Comparison of ENCODE assay signal across 19 cellular contexts in the genomic region with DNA sequence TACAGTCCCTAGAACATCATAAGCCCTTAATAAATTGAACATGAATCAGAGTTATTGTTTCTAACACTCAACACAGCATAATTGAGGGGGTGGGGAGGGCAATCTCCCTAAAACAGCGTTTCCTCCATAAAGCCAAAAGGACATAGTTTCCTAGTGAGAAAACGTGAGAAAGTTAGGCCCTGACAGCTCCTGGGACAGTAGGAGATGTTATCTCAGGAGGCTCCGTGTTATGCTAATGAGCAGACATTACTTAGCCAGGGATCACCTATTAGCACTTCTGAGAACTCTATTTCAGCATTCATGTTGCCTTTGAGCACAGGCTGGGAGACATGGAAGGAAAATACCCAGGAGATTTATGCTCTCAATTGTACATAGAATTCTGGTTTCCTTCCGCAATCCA.
DNase-seq lines count a peak whose midpoint lies in the region; ATAC-seq, FAIRE-seq and TF ChIP-seq lines count a peak whose summit lies in the region.
"Had no signal": no experiment of that assay in that cellular context is flagged by ENCODE, and none has a peak within 500 bp of the region (broad histone marks: within the 10 kb centered on the region; RNA-seq: fewer than 3 reads in every experiment).

No MANE protein-coding gene starts in this region.

- no TSS peak for BruUV-seq in endothelial cell of umbilical vein (replicated peaks; lab: Mats Ljungman, UMichigan)

- dilution Hi-C loops in endothelial cell of umbilical vein (cut with MboI; ENCODE audit: extremely low pct_ligation_motif_present, low sequenced_read_pairs): no loop called here

- no peak for TF ChIP-seq EP300 in gastroesophageal sphincter (IDR thresholded peaks at IDR 0.05)

- TF ChIP-seq POLR2A in heart left ventricle (IDR thresholded peaks at IDR 0.05) (no peak), endothelial cell of umbilical vein (IDR thresholded peaks at IDR 0.05; ENCODE audit: low read depth, low read length) (no peak), gastroesophageal sphincter (IDR thresholded peaks at IDR 0.05) (no peak)

- FAIRE-seq in endothelial cell of umbilical vein (lab: Jason Lieb, UNC): no peak
- FAIRE-seq: pancreas had no signal

- H3K36me3 ChIP-seq in heart left ventricle (no peaks in the 10 kb centered on the region), endothelial cell of umbilical vein (ENCODE audit: control insufficient read depth in 2 of 2, extremely low read depth in 1 of 2, insufficient read depth in 2 of 2, low read length in 2 of 2) (no peaks in the 10 kb centered on the region), mesendoderm (ENCODE audit: control insufficient read depth, insufficient read depth, low read length) (no peaks in the 10 kb centered on the region), subcutaneous abdominal adipose tissue (ENCODE audit: control insufficient read depth in 5 of 5, insufficient read depth in 5 of 5, low read length in 5 of 5) (no peaks in the 10 kb centered on the region), gastroesophageal sphincter (no peaks in the 10 kb centered on the region), SJCRH30 (no peaks in the 10 kb centered on the region)
- H3K36me3 ChIP-seq: pancreas, right lobe of liver had no signal

- peak overlapping the region; percentile 51 for H2BK120ac ChIP-seq in mesendoderm (ENCODE audit: low read depth, low read length)

- H4K8ac ChIP-seq in mesendoderm (ENCODE audit: low read depth, low read length): no peak overlapping the region

- no peak overlapping the region for H2BK5ac ChIP-seq in mesendoderm (ENCODE audit: low read length)

- H3K79me2 ChIP-seq in endothelial cell of umbilical vein (ENCODE audit: control insufficient read depth, insufficient read depth, low read length) (no peaks in the 10 kb centered on the region), mesendoderm (ENCODE audit: control insufficient read depth, insufficient read depth, low read length) (no peaks in the 10 kb centered on the region)

- no peak overlapping the region for H3K4me2 ChIP-seq in endothelial cell of umbilical vein (ENCODE audit: insufficient read depth, low read length)
- no peak overlapping the region for H3K4me2 ChIP-seq in mesendoderm (ENCODE audit: low read length)

- no peak overlapping the region for H4K5ac ChIP-seq in mesendoderm (ENCODE audit: low read length)

- peak overlapping the region; percentile 68 for H2AFZ ChIP-seq in endothelial cell of umbilical vein (ENCODE audit: low read depth, low read length)

- H3K27me3 ChIP-seq in heart left ventricle: no peaks in the 10 kb centered on the region
- H3K27me3 ChIP-seq in endothelial cell of umbilical vein (ENCODE audit: control insufficient read depth in 2 of 2, insufficient read depth in 2 of 2, low read length in 2 of 2): no peaks in the 10 kb centered on the region
- no peaks in the 10 kb centered on the region for H3K27me3 ChIP-seq in mesendoderm (ENCODE audit: insufficient read depth, low read length, poor library complexity)
- no peaks in the 10 kb centered on the region for H3K27me3 ChIP-seq in subcutaneous abdominal adipose tissue (ENCODE audit: control insufficient read depth in 5 of 5, insufficient read depth in 4 of 5, low read length in 5 of 5)
- H3K27me3 ChIP-seq in gastroesophageal sphincter: no peaks in the 10 kb centered on the region
- H3K27me3 ChIP-seq in SJCRH30: no peaks in the 10 kb centered on the region
- H3K27me3 ChIP-seq: pancreas, right lobe of liver had no signal

- 51 to 59% (median 56%) methylated on average over 4 of the region's 4 CpGs for WGBS in heart left ventricle, 4 donors
- no CpG with 5 or more reads among the region's 4 CpGs for WGBS in mesendoderm (ENCODE audit: extremely low coverage, insufficient coverage, low lambda C conversion rate)
- WGBS in gastroesophageal sphincter (ENCODE audit: low coverage in 1 of 2), 2 donors: 77 to 78% methylated on average over 2 to 4 of the region's 4 CpGs

- no peaks in the 10 kb centered on the region for H4K20me1 ChIP-seq in endothelial cell of umbilical vein (replicated peaks; ENCODE audit: control insufficient read depth, extremely low read depth, insufficient read depth, low read length)

- H3K4me3 ChIP-seq in heart left ventricle (no peak overlapping the region), endothelial cell of umbilical vein (replicated peaks in 1 of 3; ENCODE audit: insufficient read depth in 1 of 3, low read depth in 1 of 3, low read length in 3 of 3) (no peak overlapping the region), mesendoderm (ENCODE audit: low read length) (no peak overlapping the region), subcutaneous abdominal adipose tissue (ENCODE audit: low read depth in 1 of 5, low read length in 5 of 5) (no peak overlapping the region), gastroesophageal sphincter (no peak overlapping the region), SJCRH30 (no peak overlapping the region)
- H3K4me3 ChIP-seq: pancreas, right lobe of liver had no signal

- H3K4ac ChIP-seq in mesendoderm (ENCODE audit: low read depth, low read length): no peak overlapping the region

- CTCF ChIA-PET in endothelial cell of umbilical vein (lab: Charles Lee): interaction anchor here (1.4 to 1.9 kb wide), 3 partner anchors 9 to 247 kb away, joined by 3 to 7 read pairs (median 5); no protein-coding TSS in a partner anchor

- POLR2A ChIA-PET in endothelial cell of umbilical vein (lab: Charles Lee): no interaction called here

- H3K9me3 ChIP-seq in heart left ventricle (no peaks in the 10 kb centered on the region), endothelial cell of umbilical vein (replicated peaks; ENCODE audit: control insufficient read depth, insufficient read depth, low read length) (no peaks in the 10 kb centered on the region), subcutaneous abdominal adipose tissue (ENCODE audit: control insufficient read depth in 5 of 5, low read length in 5 of 5) (no peaks in the 10 kb centered on the region), gastroesophageal sphincter (no peaks in the 10 kb centered on the region), SJCRH30 (replicated peaks) (no peaks in the 10 kb centered on the region)
- H3K9me3 ChIP-seq: pancreas, right lobe of liver had no signal

- H3K9me1 ChIP-seq in endothelial cell of umbilical vein (replicated peaks; ENCODE audit: control insufficient read depth, extremely low read depth, insufficient read depth, low read length): no peaks in the 10 kb centered on the region

- H2AK5ac ChIP-seq in mesendoderm (ENCODE audit: low read length): no peak overlapping the region

- H3K79me1 ChIP-seq in mesendoderm (ENCODE audit: low read length): no peaks in the 10 kb centered on the region

- H3K18ac ChIP-seq in mesendoderm (ENCODE audit: low read length): no peak overlapping the region

- H3K4me1 ChIP-seq in heart left ventricle (peaks cover 0 to 44% (median 27%) of the 10 kb centered on the region in 12 donors), endothelial cell of umbilical vein (ENCODE audit: control insufficient read depth, extremely low read depth, insufficient read depth, low read length) (peaks cover 45% of the 10 kb centered on the region), mesendoderm (ENCODE audit: control insufficient read depth, low read depth, low read length) (peaks cover 17% of the 10 kb centered on the region), subcutaneous abdominal adipose tissue (ENCODE audit: control insufficient read depth in 5 of 5, insufficient read depth in 5 of 5, low read length in 5 of 5) (peaks cover 0 to 25% (median 2%) of the 10 kb centered on the region in 5 donors), gastroesophageal sphincter (peaks cover 0 to 12% (median 0%) of the 10 kb centered on the region in 3 donors), SJCRH30 (peaks cover 23% of the 10 kb centered on the region)
- H3K4me1 ChIP-seq: pancreas had no signal

- TF ChIP-seq CTCF in heart left ventricle (IDR thresholded peaks at IDR 0.05) (no peak), endothelial cell of umbilical vein (IDR thresholded peaks at IDR 0.05; ENCODE audit: extremely low read depth in 1 of 2, insufficient read depth in 1 of 2, low read depth in 1 of 2, low read length in 2 of 2) (no peak), gastroesophageal sphincter (IDR thresholded peaks at IDR 0.05) (no peak)

- H3K56ac ChIP-seq in mesendoderm (ENCODE audit: low read length): peak overlapping the region; percentile 62

- no peak overlapping the region for H2BK15ac ChIP-seq in mesendoderm (replicated peaks; ENCODE audit: low read depth)

- no peak overlapping the region for H3K9ac ChIP-seq in endothelial cell of umbilical vein (replicated peaks; ENCODE audit: extremely low read depth, insufficient read depth, low read length)
- H3K9ac ChIP-seq in mesendoderm (ENCODE audit: low read length): no peak overlapping the region
- H3K9ac ChIP-seq in subcutaneous abdominal adipose tissue (ENCODE audit: low read length in 5 of 5): no peak overlapping the region

- H3K23ac ChIP-seq in mesendoderm (ENCODE audit: low read length): no peak overlapping the region

- intact Hi-C loops in heart left ventricle (cut with DNase I): no loop called here
- intact Hi-C loops in Right ventricle myocardium superior (cut with DNase I): no loop called here
- intact Hi-C loops in endothelial cell of umbilical vein (cut with micrococcal nuclease): loop anchor here (1.0 kb wide), 1 partner anchor 9 kb away; no protein-coding TSS in a partner anchor

- DNase-seq in heart left ventricle (no peak), Right ventricle myocardium superior (no peak), endothelial cell of umbilical vein (ENCODE audit: low read depth, low spot score) (peak; percentile 85), mesendoderm (peak; percentile 97), SJCRH30 (no peak)
- DNase-seq in stimulated activated CD4-positive, alpha-beta T cell treated with anti-CD3 and anti-CD28 coated beads, Interleukin-4, amount 100 ng/mL, for 24 hours: no peak
- DNase-seq: 8988T; activated effector memory CD4-positive, alpha-beta T cell treated with anti-CD3 and anti-CD28 coated beads, Interleukin-2, amount 50 U/mL, for 16 hours; activated naive CD8-positive, alpha-beta T cell treated with anti-CD3 and anti-CD28 coated beads, Interleukin-2, amount 50 U/mL, for 24 hours; CD4-positive, alpha-beta memory T cell; cerebellar nuclear complex; HFFc6; Karpas-422; natural killer cell; NCI-H69; pancreas had no signal

- ATAC-seq in heart left ventricle (peak in 1 of 4 donors; percentile 23), Right ventricle myocardium superior (ENCODE audit: poor library complexity) (no peak), gastroesophageal sphincter (no peak)
- ATAC-seq: activated naive CD8-positive, alpha-beta T cell treated with anti-CD3 and anti-CD28 coated beads, Interleukin-2, amount 50 U/mL, for 24 hours; natural killer cell had no signal

- H3K27ac ChIP-seq in heart left ventricle (peak overlapping the region in 8 of 12 donors; percentile 13 to 76 (median 46)), endothelial cell of umbilical vein (ENCODE audit: insufficient read depth, low read depth, low read length) (peak overlapping the region; percentile 28), mesendoderm (ENCODE audit: low read depth, low read length) (peak overlapping the region; percentile 64), subcutaneous abdominal adipose tissue (ENCODE audit: low read depth, low read length) (peak overlapping the region; percentile 45), gastroesophageal sphincter (peak overlapping the region in 2 of 4 donors; percentile 29 to 35), SJCRH30 (no peak overlapping the region)
- H3K27ac ChIP-seq: pancreas, right lobe of liver had no signal

Comparison
In these comparisons a context has a peak if more than half of its experiments do, and no peak if none do; other contexts are left out.
1. DNase-seq: peak in endothelial cell of umbilical vein (single experiment) and mesendoderm (single experiment); none in heart left ventricle (0 of 5), Right ventricle myocardium superior (single experiment), SJCRH30 (0 of 2) and stimulated activated CD4-positive, alpha-beta T cell treated with anti-CD3 and anti-CD28 coated beads, Interleukin-4, amount 100 ng/mL, for 24 hours (single experiment).